ENCODE assay signal across 28 cellular contexts in genomic region chr13:67094078-67094477, GRCh38.
"Had no signal": no experiment of that assay in that cellular context is flagged by ENCODE, and none has a peak within 500 bp of the region (broad histone marks: within the 10 kb centered on the region; RNA-seq: fewer than 3 reads in every experiment).

No MANE protein-coding gene starts in this region.

- H3K4me1 ChIP-seq: left lung, lower lobe of right lung, pancreas, prostate gland, stomach, tibial nerve, uterus had no signal

- H3K4me3 ChIP-seq: left lung, lower lobe of right lung, pancreas, prostate gland, skin epidermis, stomach, tibial nerve, uterus had no signal

- ATAC-seq: left colon; left lung; lower lobe of right lung; natural killer cell; pancreas; right cardiac atrium; sciatic nerve; stimulated activated naive B cell treated with anti-CD40 and anti-IgM and Interleukin-4, amounts not matched to agents 10 μg/mL and 1 μg/mL and 100 μg/mL, for 72 hours; stimulated activated naive CD8-positive, alpha-beta T cell treated with anti-CD3 and anti-CD28 coated beads, Interleukin-15, Interleukin-2, amounts not matched to agents 100 U/mL and 50 U/mL, for 24 hours had no signal

- H3K9me3 ChIP-seq: left lung, lower lobe of right lung, pancreas, prostate gland, stomach, tibial nerve, uterus had no signal

- H3K27ac ChIP-seq: left lung, lower lobe of right lung, pancreas, prostate gland, skin epidermis, stomach, tibial nerve, uterus had no signal

- H3K27me3 ChIP-seq: left lung, pancreas, stomach, tibial nerve, uterus had no signal

- H3K9me3 Mint-ChIP-seq: natural killer cell; nephron progenitor cell; stimulated activated naive B cell treated with anti-CD40 and anti-IgM and Interleukin-4, amounts not matched to agents 10 μg/mL and 1 μg/mL and 100 μg/mL, for 72 hours; type B pancreatic cell had no signal

- H3K4me1 Mint-ChIP-seq: immature natural killer cell; natural killer cell; nephron progenitor cell; stimulated activated naive B cell treated with anti-CD40 and anti-IgM and Interleukin-4, amounts not matched to agents 10 μg/mL and 1 μg/mL and 100 μg/mL, for 72 hours had no signal

- FAIRE-seq: islet of Langerhans, kidney, pancreas had no signal

- H3K36me3 Mint-ChIP-seq: immature natural killer cell; natural killer cell; stimulated activated naive B cell treated with anti-CD40 and anti-IgM and Interleukin-4, amounts not matched to agents 10 μg/mL and 1 μg/mL and 100 μg/mL, for 72 hours; type B pancreatic cell had no signal

- H3K27me3 Mint-ChIP-seq: stimulated activated naive B cell treated with anti-CD40 and anti-IgM and Interleukin-4, amounts not matched to agents 10 μg/mL and 1 μg/mL and 100 μg/mL, for 72 hours; type B pancreatic cell had no signal

- DNase-seq: hypothalamus; immature natural killer cell; kidney; left colon; left lung; lower lobe of right lung; mammary epithelial cell; mesenchymal stem cell; natural killer cell; nephron progenitor cell; pancreas; posterior cingulate gyrus; retina; right cardiac atrium; stimulated activated CD4-positive, alpha-beta T cell treated with anti-CD3 and anti-CD28 coated beads, Interleukin-12 subunit alpha, Interleukin-12 subunit beta, amount 100 ng/mL, for 4 hours; stimulated activated CD4-positive, alpha-beta T cell treated with anti-CD3 and anti-CD28 coated beads, Interleukin-15, amount 100 ng/mL, for 24 hours; stimulated activated CD4-positive, alpha-beta T cell treated with anti-CD3 and anti-CD28 coated beads, Interleukin-2, amount 100 ng/mL, for 24 hours; stimulated activated CD4-positive, alpha-beta T cell treated with anti-CD3 and anti-CD28 coated beads, Interleukin-4, amount 100 ng/mL, for 1 hour; stimulated activated naive B cell treated with anti-CD40 and anti-IgM and Interleukin-4, amounts not matched to agents 10 μg/mL and 1 μg/mL and 100 μg/mL, for 72 hours; stimulated activated naive CD8-positive, alpha-beta T cell treated with anti-CD3 and anti-CD28 coated beads, Interleukin-15, Interleukin-2, amounts not matched to agents 100 U/mL and 50 U/mL, for 24 hours; stomach; uterus had no signal

- H3K27ac Mint-ChIP-seq: immature natural killer cell; natural killer cell; nephron progenitor cell; stimulated activated naive B cell treated with anti-CD40 and anti-IgM and Interleukin-4, amounts not matched to agents 10 μg/mL and 1 μg/mL and 100 μg/mL, for 72 hours; type B pancreatic cell had no signal

- H3K36me3 ChIP-seq: left lung, lower lobe of right lung, pancreas, prostate gland, stomach, tibial nerve, uterus had no signal

- H3K4me3 Mint-ChIP-seq: immature natural killer cell; natural killer cell; nephron progenitor cell; stimulated activated naive B cell treated with anti-CD40 and anti-IgM and Interleukin-4, amounts not matched to agents 10 μg/mL and 1 μg/mL and 100 μg/mL, for 72 hours; type B pancreatic cell had no signal
